In genomic region chr2:37923308-37924055, GRCh38 we compare ENCODE assay signal across 1 cellular context.
TF ChIP-seq lines count a peak whose summit lies in the region.

No MANE protein-coding gene starts in this region.

TF ChIP-seq in IMR-90, 13 proteins besides CTCF, POLR2A, EP300 and RAD21 (continued from another document):
- no peak for TF ChIP-seq ELK1 (IDR thresholded peaks at IDR 0.05; ENCODE audit: borderline replicate concordance, low read depth, low read length)
- no peak for TF ChIP-seq RCOR1 (IDR thresholded peaks at IDR 0.05; ENCODE audit: insufficient replicate concordance, low read length)
- TF ChIP-seq RFX5 (IDR thresholded peaks at IDR 0.05; ENCODE audit: low read depth, low read length): no peak
- TF ChIP-seq SMC3 (IDR thresholded peaks at IDR 0.05; ENCODE audit: low read depth, low read length): no peak
- no peak for TF ChIP-seq MAFK (IDR thresholded peaks at IDR 0.05; ENCODE audit: low read depth, low read length)
- TF ChIP-seq CEBPB (IDR thresholded peaks at IDR 0.05; ENCODE audit: low read depth, low read length): no peak
- TF ChIP-seq FOS (IDR thresholded peaks at IDR 0.05; ENCODE audit: low read depth, low read length): no peak
- TF ChIP-seq CHD1 (IDR thresholded peaks at IDR 0.05; ENCODE audit: low read depth, low read length): no peak
